Comparison of ENCODE assay signal across 11 cellular contexts in the genomic region with DNA sequence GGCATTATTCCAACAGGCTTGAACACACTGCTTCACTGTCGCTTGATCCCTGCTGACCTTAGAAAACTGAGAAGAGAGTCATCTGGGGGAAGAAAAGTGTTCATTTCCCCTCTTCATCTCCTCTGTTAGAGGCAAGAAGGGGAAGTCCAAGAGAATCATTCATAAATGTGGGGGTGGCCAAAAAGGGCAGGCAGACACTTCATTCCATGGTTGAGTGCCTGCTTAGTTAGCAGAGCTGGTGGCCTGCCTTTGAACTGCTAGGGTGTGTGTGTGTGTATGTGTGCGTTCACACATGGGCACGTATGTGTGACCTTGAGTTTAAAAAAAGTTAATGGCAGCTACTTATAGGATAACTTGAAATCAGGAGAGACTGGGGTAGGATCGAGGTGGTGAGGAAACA. TPM values are rescaled to one million over a fixed set of nuclear protein-coding genes. Genes with fewer than 3 reads are reported as not detected.
DNase-seq lines count a peak whose midpoint lies in the region; ATAC-seq and TF ChIP-seq lines count a peak whose summit lies in the region.
"Had no signal": no experiment of that assay in that cellular context is flagged by ENCODE, and none has a peak within 500 bp of the region (broad histone marks: within the 10 kb centered on the region; RNA-seq: fewer than 3 reads in every experiment).

No MANE protein-coding gene starts in this region.

- DNase-seq in CD1c-positive myeloid dendritic cell (ENCODE audit: extremely low spot score) (peak; percentile 49), GM19240 (ENCODE audit: insufficient read length, low spot score) (peak; percentile 34), T-helper 17 cell (no peak), mesothelial cell of epicardium (ENCODE audit: low spot score in 2 of 2, unreplicated experiment in 2 of 2) (no peak), uterus (no peak), anterior cingulate cortex (lab: John Stamatoyannopoulos, UW) (no peak), retina (no peak)
- DNase-seq: activated T-cell treated with anti-CD3 and anti-CD28 coated beads, Interleukin-2, amount 50 U/mL, for 24 hours; Calu3; erythroblast had no signal

- no peaks in the 10 kb centered on the region for H3K27me3 ChIP-seq in uterus

- peaks cover 4% of the 10 kb centered on the region for H3K9me3 Mint-ChIP-seq in mesothelial cell of epicardium
- H3K9me3 Mint-ChIP-seq: activated T-cell treated with anti-CD3 and anti-CD28 coated beads, Interleukin-2, amount 50 U/mL, for 24 hours had no signal

- H3K27ac ChIP-seq in uterus: no peak overlapping the region

- no peaks in the 10 kb centered on the region for H3K36me3 ChIP-seq in uterus

- H3K27me3 Mint-ChIP-seq in T-helper 17 cell (peaks cover 62% of the 10 kb centered on the region), mesothelial cell of epicardium (ENCODE audit: low read depth) (no peaks in the 10 kb centered on the region)

- H3K4me3 Mint-ChIP-seq in T-helper 17 cell: no peak overlapping the region
- H3K4me3 Mint-ChIP-seq in mesothelial cell of epicardium: no peak overlapping the region
- H3K4me3 Mint-ChIP-seq: activated T-cell treated with anti-CD3 and anti-CD28 coated beads, Interleukin-2, amount 50 U/mL, for 24 hours had no signal

- H3K27ac Mint-ChIP-seq in T-helper 17 cell: no peak overlapping the region
- H3K27ac Mint-ChIP-seq in mesothelial cell of epicardium: no peak overlapping the region
- H3K27ac Mint-ChIP-seq: activated T-cell treated with anti-CD3 and anti-CD28 coated beads, Interleukin-2, amount 50 U/mL, for 24 hours had no signal

- H3K36me3 Mint-ChIP-seq in T-helper 17 cell (ENCODE audit: low read depth) (no peaks in the 10 kb centered on the region), mesothelial cell of epicardium (no peaks in the 10 kb centered on the region)

- TF ChIP-seq CTCF in mesothelial cell of epicardium (IDR thresholded peaks at IDR 0.05; ENCODE audit: unreplicated experiment): no peak
- TF ChIP-seq CTCF in uterus (IDR thresholded peaks at IDR 0.05): no peak

- H3K4me1 ChIP-seq in uterus: no peaks in the 10 kb centered on the region

- TF ChIP-seq POLR2A in uterus (IDR thresholded peaks at IDR 0.05): no peak

- H3K4me1 Mint-ChIP-seq in T-helper 17 cell (peaks cover 2% of the 10 kb centered on the region), mesothelial cell of epicardium (peaks cover 7% of the 10 kb centered on the region)

- intact Hi-C loops in uterus (cut with DNase I; ENCODE audit: low total_unique reads): no loop called here

- no peaks in the 10 kb centered on the region for H3K9me3 ChIP-seq in T-helper 17 cell (ENCODE audit: control insufficient read depth, low read length, poor library complexity, severe bottlenecking)
- no peaks in the 10 kb centered on the region for H3K9me3 ChIP-seq in uterus

- no peak overlapping the region for H3K4me3 ChIP-seq in uterus

- ATAC-seq in HG02973 (IDR thresholded peaks at IDR 0.05; ENCODE audit: unreplicated experiment) (peak; percentile 100), T-helper 17 cell (peak; percentile 42)

RNA-seq across cellular contexts. Expression of a gene that starts 39.4 kb away (rescaled TPM):
- total RNA-seq in T-helper 17 cell: not detected
- not detected in 3 replicates for total RNA-seq in mesothelial cell of epicardium
- total RNA-seq in uterus: 1 to 10 TPM in 1 of 4 donors, not detected in 3; 1.5 TPM
- total RNA-seq: Calu3 had no signal

RNA-seq across cellular contexts. Expression of a gene that starts 53.3 kb away (rescaled TPM):
- total RNA-seq in T-helper 17 cell (not detected), mesothelial cell of epicardium (41.5 to 49.4 TPM (median 46.4 TPM) in 3 replicates), uterus (100 to 1,000 TPM; 107 to 329 (median 271) TPM)

Comparison
In these comparisons a context has a peak if more than half of its experiments do, and no peak if none do; other contexts are left out.
1. DNase-seq: peak in CD1c-positive myeloid dendritic cell (single experiment) and GM19240 (single experiment); none in T-helper 17 cell (0 of 3), mesothelial cell of epicardium (0 of 2), uterus (0 of 2), anterior cingulate cortex (0 of 58) and retina (single experiment).
2. RNA of a gene that starts 53.3 kb away (total RNA-seq): 107 to 329 TPM in uterus and 41.5 to 49.4 TPM in mesothelial cell of epicardium; not detected in T-helper 17 cell; every median in the first group is over 10 times any median in the second.